12 cellular contexts compared by ENCODE assay signal in genomic region chr4:157075401-157075800, GRCh38. TPM values are rescaled to one million over a fixed set of nuclear protein-coding genes. Genes with fewer than 3 reads are reported as not detected.
DNase-seq lines count a peak whose midpoint lies in the region; ATAC-seq and TF ChIP-seq lines count a peak whose summit lies in the region.
"Had no signal": no experiment of that assay in that cellular context is flagged by ENCODE, and none has a peak within 500 bp of the region (broad histone marks: within the 10 kb centered on the region; RNA-seq: fewer than 3 reads in every experiment).

No MANE protein-coding gene starts in this region.

- H3K27me3 ChIP-seq in ovary (no peaks in the 10 kb centered on the region), Karpas-422 (ENCODE audit: low read length) (no peaks in the 10 kb centered on the region)
- H3K27me3 ChIP-seq: BLaER1 had no signal

- H3K9ac ChIP-seq in Karpas-422 (ENCODE audit: low read length), result no peak overlapping the region
- H3K9ac ChIP-seq: BLaER1 had no signal

- H3K4me1 ChIP-seq in ovary (ENCODE audit: insufficient read depth) (peaks cover 6% of the 10 kb centered on the region), Karpas-422 (ENCODE audit: low read length) (no peaks in the 10 kb centered on the region)
- H3K4me1 ChIP-seq: BLaER1 had no signal

- TF ChIP-seq POLR2A in ovary (IDR thresholded peaks at IDR 0.05), result no peak

- H3K9me2 ChIP-seq in Karpas-422 (replicated peaks; ENCODE audit: insufficient read depth, low read length), result no peaks in the 10 kb centered on the region

- no peak for TF ChIP-seq EP300 in ovary (IDR thresholded peaks at IDR 0.05)

- no peak overlapping the region for H3K4me2 ChIP-seq in Karpas-422 (ENCODE audit: low read depth, low read length, poor library complexity, severe bottlenecking)
- H3K4me2 ChIP-seq: BLaER1 had no signal

- no peak overlapping the region for H2AFZ ChIP-seq in Karpas-422 (ENCODE audit: low read length)

- 70 to 79% (median 72%) methylated on average over 2 of the region's 2 CpGs for WGBS in ovary, 3 donors

- H3K79me2 ChIP-seq in Karpas-422 (ENCODE audit: low read length), result no peaks in the 10 kb centered on the region

- TF ChIP-seq CTCF in AG09309 (IDR thresholded peaks at IDR 0.05; ENCODE audit: control insufficient read depth, insufficient read depth, low read depth, low read length, missing control alignments), result no peak
- TF ChIP-seq CTCF in WI38 (IDR thresholded peaks at IDR 0.05; ENCODE audit: low read depth, low read length), result no peak
- TF ChIP-seq CTCF in fibroblast of villous mesenchyme (IDR thresholded peaks at IDR 0.05; ENCODE audit: insufficient read depth, low read depth, low read length), result no peak
- TF ChIP-seq CTCF in ovary (IDR thresholded peaks at IDR 0.05), result no peak

- no peak overlapping the region for H3K27ac ChIP-seq in ovary
- no peak overlapping the region for H3K27ac ChIP-seq in Karpas-422 (ENCODE audit: low read length)
- H3K27ac ChIP-seq: BLaER1, right lobe of liver had no signal

- no peaks in the 10 kb centered on the region for H4K20me1 ChIP-seq in Karpas-422 (ENCODE audit: insufficient read depth, low read depth, low read length)
- H4K20me1 ChIP-seq: BLaER1 had no signal

- DNase-seq in AG09309 (ENCODE audit: low read depth), result no peak
- DNase-seq in fibroblast of villous mesenchyme (ENCODE audit: low read depth), result no peak
- no peak for DNase-seq in ovary
- DNase-seq in NCI-H2107 (lab: John Stamatoyannopoulos, UW), result no peak
- DNase-seq in Karpas-422, result no peak
- DNase-seq in DMS79 treated with DMSO at 0.1 percent for 48 hours (lab: John Stamatoyannopoulos, UW), result no peak
- DNase-seq: NCI-H1105 had no signal

- H3K36me3 ChIP-seq in ovary (no peaks in the 10 kb centered on the region), Karpas-422 (ENCODE audit: insufficient read depth, low read length) (no peaks in the 10 kb centered on the region)
- H3K36me3 ChIP-seq: BLaER1, right lobe of liver had no signal

- H3K4me3 ChIP-seq in AG09309 (ENCODE audit: control insufficient read depth, low read depth, low read length), result peak overlapping the region; percentile 90
- H3K4me3 ChIP-seq in WI38 (ENCODE audit: low read depth, low read length), result peak overlapping the region; percentile 72
- H3K4me3 ChIP-seq in fibroblast of villous mesenchyme (ENCODE audit: low read depth, low read length), result peak overlapping the region; percentile 77
- peak overlapping the region; percentile 42 for H3K4me3 ChIP-seq in ovary
- H3K4me3 ChIP-seq in Karpas-422 (ENCODE audit: low read length), result no peak overlapping the region
- H3K4me3 ChIP-seq: BLaER1 had no signal

- intact Hi-C loops in ovary (cut with DNase I), result no loop called here

- ATAC-seq in HG03342 (IDR thresholded peaks at IDR 0.05; ENCODE audit: unreplicated experiment), result no peak
- ATAC-seq: stimulated activated memory B cell treated with anti-CD40 and anti-IgM and Interleukin-4, amounts not matched to agents 10 μg/mL and 1 μg/mL and 100 μg/mL, for 72 hours had no signal

- H3K9me3 ChIP-seq in ovary (no peaks in the 10 kb centered on the region), Karpas-422 (ENCODE audit: low read length) (peaks cover 11% of the 10 kb centered on the region)
- H3K9me3 ChIP-seq: right lobe of liver had no signal

RNA-seq across cellular contexts. Expression of gene GLRB, which starts 0.5 kb away (rescaled TPM):
- total RNA-seq in fibroblast of villous mesenchyme (6.8 and 16.4 TPM in 2 replicates), ovary (1 to 10 TPM in 6 of 7 donors, under 1 TPM in 1; 0.33 to 8.3 (median 1.8) TPM)
- polyA plus RNA-seq in ovary, result 1 to 10 TPM in 1 of 2 donors, under 1 TPM in 1; 0.71 to 7.7 TPM
- not detected in 2 replicates for total RNA-seq in Karpas-422 (2014; rRNA removed; shearing (Covaris generic); ENCODE audit: low replicate concordance)
